In genomic region chr12:49018282-49019119, GRCh38 we compare ENCODE assay signal across 1 cellular context.
TF ChIP-seq lines count a peak whose summit lies in the region.

Gene PRKAG1, minus strand, starts transcription at chr12:49018776. Its CDS starts 36 bp downstream, at chr12:49018740.

TF ChIP-seq in K562, 482 proteins besides CTCF, POLR2A, EP300 and RAD21 (continued from another document and continues in another):
- TF ChIP-seq PBX2 (CRISPR knock-in tag; IDR thresholded peaks at IDR 0.05; ENCODE audit: low read depth) (no peak), PBX2 (tag; conservative IDR thresholded peaks at IDR 0.05; ENCODE audit: low read depth) (no peak), ZBTB1 (CRISPR knock-in tag; IDR thresholded peaks at IDR 0.05; ENCODE audit: borderline replicate concordance, low read depth) (no peak), ZFX (CRISPR knock-in tag; IDR thresholded peaks at IDR 0.05) (peak; percentile 96), ZNF79 (CRISPR knock-in tag; IDR thresholded peaks at IDR 0.05; ENCODE audit: low read depth) (no peak), ZNF507 (tag; conservative IDR thresholded peaks at IDR 0.05) (no peak), ZNF445 (CRISPR knock-in tag; IDR thresholded peaks at IDR 0.05; ENCODE audit: low read depth) (no peak), ZNF133 (CRISPR knock-in tag; IDR thresholded peaks at IDR 0.05) (no peak), ZBTB7A (IDR thresholded peaks at IDR 0.05; ENCODE audit: borderline replicate concordance, control insufficient read depth, low read depth, low read length) (peak; percentile 77; the same call in 1 of the 2 replicates), SMARCE1 (IDR thresholded peaks at IDR 0.05) (peak; percentile 13; the same call in 1 of the 2 replicates), ZKSCAN3 (CRISPR knock-in tag; IDR thresholded peaks at IDR 0.05) (no peak), TCF7 (IDR thresholded peaks at IDR 0.05; ENCODE audit: borderline replicate concordance) (0 out of 2 replicates have a peak, but pooled peaks have one; percentile 65), BRF2 (IDR thresholded peaks at IDR 0.05; ENCODE audit: borderline replicate concordance, insufficient read depth, insufficient read length) (no peak), ZNF280A (IDR thresholded peaks at IDR 0.05; ENCODE audit: low read depth, partially characterized antibody) (no peak), ZNF175 (CRISPR knock-in tag; IDR thresholded peaks at IDR 0.05; ENCODE audit: low read depth) (no peak), ARHGAP35 (IDR thresholded peaks at IDR 0.05; ENCODE audit: partially characterized antibody) (no peak), ZFP36 (IDR thresholded peaks at IDR 0.05; ENCODE audit: low read depth, low read length, partially characterized antibody) (peak; percentile 8), ZC3H8 (IDR thresholded peaks at IDR 0.05) (no peak), PTBP1 (IDR thresholded peaks at IDR 0.05; ENCODE audit: low read depth, low read length) (0 out of 2 replicates have a peak, but pooled peaks have one; percentile 18), GMEB1 (CRISPR knock-in tag; IDR thresholded peaks at IDR 0.05) (no peak), PRDM10 (IDR thresholded peaks at IDR 0.05; ENCODE audit: partially characterized antibody) (peak; percentile 18)
- TF ChIP-seq, protein P1, sequence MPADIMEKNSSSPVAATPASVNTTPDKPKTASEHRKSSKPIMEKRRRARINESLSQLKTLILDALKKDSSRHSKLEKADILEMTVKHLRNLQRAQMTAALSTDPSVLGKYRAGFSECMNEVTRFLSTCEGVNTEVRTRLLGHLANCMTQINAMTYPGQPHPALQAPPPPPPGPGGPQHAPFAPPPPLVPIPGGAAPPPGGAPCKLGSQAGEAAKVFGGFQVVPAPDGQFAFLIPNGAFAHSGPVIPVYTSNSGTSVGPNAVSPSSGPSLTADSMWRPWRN (IDR thresholded peaks at IDR 0.05; ENCODE audit: low read depth) = no peak
- TF ChIP-seq, protein P2, sequence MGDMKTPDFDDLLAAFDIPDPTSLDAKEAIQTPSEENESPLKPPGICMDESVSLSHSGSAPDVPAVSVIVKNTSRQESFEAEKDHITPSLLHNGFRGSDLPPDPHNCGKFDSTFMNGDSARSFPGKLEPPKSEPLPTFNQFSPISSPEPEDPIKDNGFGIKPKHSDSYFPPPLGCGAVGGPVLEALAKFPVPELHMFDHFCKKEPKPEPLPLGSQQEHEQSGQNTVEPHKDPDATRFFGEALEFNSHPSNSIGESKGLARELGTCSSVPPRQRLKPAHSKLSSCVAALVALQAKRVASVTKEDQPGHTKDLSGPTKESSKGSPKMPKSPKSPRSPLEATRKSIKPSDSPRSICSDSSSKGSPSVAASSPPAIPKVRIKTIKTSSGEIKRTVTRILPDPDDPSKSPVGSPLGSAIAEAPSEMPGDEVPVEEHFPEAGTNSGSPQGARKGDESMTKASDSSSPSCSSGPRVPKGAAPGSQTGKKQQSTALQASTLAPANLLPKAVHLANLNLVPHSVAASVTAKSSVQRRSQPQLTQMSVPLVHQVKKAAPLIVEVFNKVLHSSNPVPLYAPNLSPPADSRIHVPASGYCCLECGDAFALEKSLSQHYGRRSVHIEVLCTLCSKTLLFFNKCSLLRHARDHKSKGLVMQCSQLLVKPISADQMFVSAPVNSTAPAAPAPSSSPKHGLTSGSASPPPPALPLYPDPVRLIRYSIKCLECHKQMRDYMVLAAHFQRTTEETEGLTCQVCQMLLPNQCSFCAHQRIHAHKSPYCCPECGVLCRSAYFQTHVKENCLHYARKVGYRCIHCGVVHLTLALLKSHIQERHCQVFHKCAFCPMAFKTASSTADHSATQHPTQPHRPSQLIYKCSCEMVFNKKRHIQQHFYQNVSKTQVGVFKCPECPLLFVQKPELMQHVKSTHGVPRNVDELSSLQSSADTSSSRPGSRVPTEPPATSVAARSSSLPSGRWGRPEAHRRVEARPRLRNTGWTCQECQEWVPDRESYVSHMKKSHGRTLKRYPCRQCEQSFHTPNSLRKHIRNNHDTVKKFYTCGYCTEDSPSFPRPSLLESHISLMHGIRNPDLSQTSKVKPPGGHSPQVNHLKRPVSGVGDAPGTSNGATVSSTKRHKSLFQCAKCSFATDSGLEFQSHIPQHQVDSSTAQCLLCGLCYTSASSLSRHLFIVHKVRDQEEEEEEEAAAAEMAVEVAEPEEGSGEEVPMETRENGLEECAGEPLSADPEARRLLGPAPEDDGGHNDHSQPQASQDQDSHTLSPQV (IDR thresholded peaks at IDR 0.05) = peak; percentile 89
- TF ChIP-seq, protein P3, sequence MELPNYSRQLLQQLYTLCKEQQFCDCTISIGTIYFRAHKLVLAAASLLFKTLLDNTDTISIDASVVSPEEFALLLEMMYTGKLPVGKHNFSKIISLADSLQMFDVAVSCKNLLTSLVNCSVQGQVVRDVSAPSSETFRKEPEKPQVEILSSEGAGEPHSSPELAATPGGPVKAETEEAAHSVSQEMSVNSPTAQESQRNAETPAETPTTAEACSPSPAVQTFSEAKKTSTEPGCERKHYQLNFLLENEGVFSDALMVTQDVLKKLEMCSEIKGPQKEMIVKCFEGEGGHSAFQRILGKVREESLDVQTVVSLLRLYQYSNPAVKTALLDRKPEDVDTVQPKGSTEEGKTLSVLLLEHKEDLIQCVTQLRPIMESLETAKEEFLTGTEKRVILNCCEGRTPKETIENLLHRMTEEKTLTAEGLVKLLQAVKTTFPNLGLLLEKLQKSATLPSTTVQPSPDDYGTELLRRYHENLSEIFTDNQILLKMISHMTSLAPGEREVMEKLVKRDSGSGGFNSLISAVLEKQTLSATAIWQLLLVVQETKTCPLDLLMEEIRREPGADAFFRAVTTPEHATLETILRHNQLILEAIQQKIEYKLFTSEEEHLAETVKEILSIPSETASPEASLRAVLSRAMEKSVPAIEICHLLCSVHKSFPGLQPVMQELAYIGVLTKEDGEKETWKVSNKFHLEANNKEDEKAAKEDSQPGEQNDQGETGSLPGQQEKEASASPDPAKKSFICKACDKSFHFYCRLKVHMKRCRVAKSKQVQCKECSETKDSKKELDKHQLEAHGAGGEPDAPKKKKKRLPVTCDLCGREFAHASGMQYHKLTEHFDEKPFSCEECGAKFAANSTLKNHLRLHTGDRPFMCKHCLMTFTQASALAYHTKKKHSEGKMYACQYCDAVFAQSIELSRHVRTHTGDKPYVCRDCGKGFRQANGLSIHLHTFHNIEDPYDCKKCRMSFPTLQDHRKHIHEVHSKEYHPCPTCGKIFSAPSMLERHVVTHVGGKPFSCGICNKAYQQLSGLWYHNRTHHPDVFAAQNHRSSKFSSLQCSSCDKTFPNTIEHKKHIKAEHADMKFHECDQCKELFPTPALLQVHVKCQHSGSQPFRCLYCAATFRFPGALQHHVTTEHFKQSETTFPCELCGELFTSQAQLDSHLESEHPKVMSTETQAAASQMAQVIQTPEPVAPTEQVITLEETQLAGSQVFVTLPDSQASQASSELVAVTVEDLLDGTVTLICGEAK (IDR thresholded peaks at IDR 0.05) = peak; percentile 98
- TF ChIP-seq, protein P3 (CRISPR knock-in tag; IDR thresholded peaks at IDR 0.05) = no peak
